8 cellular contexts compared by ENCODE assay signal in genomic region chr9:85941966-85942912, GRCh38. TPM values are rescaled to one million over a fixed set of nuclear protein-coding genes. Genes with fewer than 3 reads are reported as not detected.
DNase-seq lines count a peak whose midpoint lies in the region; ATAC-seq and TF ChIP-seq lines count a peak whose summit lies in the region.

No MANE protein-coding gene starts in this region.

- H3K9me3 ChIP-seq in PC-3 (ENCODE audit: low read length): no peaks in the 10 kb centered on the region
- H3K9me3 ChIP-seq in esophagus (ENCODE audit: control insufficient read depth in 2 of 2, insufficient read depth in 1 of 2, low read depth in 1 of 2, low read length in 1 of 2): no peaks in the 10 kb centered on the region
- H3K9me3 ChIP-seq in trophoblast cell (ENCODE audit: insufficient read depth, low read depth, low read length): no peaks in the 10 kb centered on the region

- H2BK120ac ChIP-seq in trophoblast cell (ENCODE audit: insufficient read depth, low read length, poor library complexity): no peak overlapping the region

- CTCF ChIA-PET in PC-3 (lab: Charles Lee): interaction anchor here (0.5 kb wide), 1 partner anchor 93 kb away, joined by 5 read pairs; no protein-coding TSS in a partner anchor

- H3K9me2 ChIP-seq in PC-3 (replicated peaks; ENCODE audit: low read length): no peaks in the 10 kb centered on the region

- 38 to 43% methylated on average over 8 of the region's 8 CpGs for WGBS in esophagus, 2 donors
- WGBS in trophoblast cell (ENCODE audit: extremely low coverage, insufficient coverage, insufficient read length): no CpG with 5 or more reads among the region's 8 CpGs

- H3K4me2 ChIP-seq in PC-3 (ENCODE audit: low read length) (peak overlapping the region; percentile 87), trophoblast cell (ENCODE audit: low read length) (peak overlapping the region; percentile 73)

- no peak overlapping the region for H2BK12ac ChIP-seq in trophoblast cell (ENCODE audit: low read length)

- TF ChIP-seq CTCF in PC-3 (conservative IDR thresholded peaks at IDR 0.05; ENCODE audit: low read depth, low read length): no peak

- DNase-seq in EH (ENCODE audit: low read depth) (peak; percentile 10), PC-3 (no peak), trophoblast cell (no peak), OCI-M2 (lab: John Stamatoyannopoulos, UW; ENCODE audit: unreplicated experiment) (no peak)
- DNase-seq in activated naive CD4-positive, alpha-beta T cell treated with Interleukin-2 at 50 U/mL for 16 hours: no peak

- H3K36me3 ChIP-seq in PC-3 (ENCODE audit: low read depth, low read length) (peaks cover 17% of the 10 kb centered on the region), esophagus (ENCODE audit: control insufficient read depth in 2 of 2, insufficient read depth in 2 of 2, low read length in 1 of 2) (peaks cover 0 to under 1% of the 10 kb centered on the region in 2 donors), trophoblast cell (ENCODE audit: control insufficient read depth in 1 of 2, insufficient read depth in 2 of 2, low read length in 2 of 2) (peaks cover 0 to 11% of the 10 kb centered on the region in 2 experiments)

- H3K27ac ChIP-seq in PC-3 (ENCODE audit: low read length) (no peak overlapping the region), esophagus (ENCODE audit: low read depth in 2 of 2, low read length in 1 of 2) (peak overlapping the region in 1 of 2 donors; percentile 97), trophoblast cell (ENCODE audit: low read depth, low read length) (peak overlapping the region; percentile 85)

- H3K9ac ChIP-seq in PC-3 (ENCODE audit: low read length) (peak overlapping the region; percentile 96), trophoblast cell (ENCODE audit: low read length) (peak overlapping the region; percentile 88)

- no peak overlapping the region for H3K18ac ChIP-seq in trophoblast cell (ENCODE audit: low read length)

- peak overlapping the region; percentile 96 for H3K4me3 ChIP-seq in PC-3 (ENCODE audit: low read length)
- peak overlapping the region; percentile 89 to 95 for H3K4me3 ChIP-seq in esophagus (ENCODE audit: low read depth in 1 of 2, low read length in 2 of 2)
- H3K4me3 ChIP-seq in trophoblast cell (ENCODE audit: low read depth, low read length): peak overlapping the region; percentile 98

- H3K23ac ChIP-seq in trophoblast cell (ENCODE audit: low read length): no peak overlapping the region

- no peak overlapping the region for H4K91ac ChIP-seq in trophoblast cell (ENCODE audit: low read depth, low read length)

- H4K20me1 ChIP-seq in PC-3 (ENCODE audit: low read length): no peaks in the 10 kb centered on the region

- ATAC-seq in PC-3: no peak
- no peak for ATAC-seq in GM18498 (IDR thresholded peaks at IDR 0.05; ENCODE audit: unreplicated experiment)
- ATAC-seq in HG03280 (IDR thresholded peaks at IDR 0.05; ENCODE audit: unreplicated experiment): no peak

- H3K14ac ChIP-seq in trophoblast cell (ENCODE audit: low read length): no peak overlapping the region

- no peak overlapping the region for H2BK5ac ChIP-seq in trophoblast cell (ENCODE audit: low read depth, low read length, poor library complexity)

- no peaks in the 10 kb centered on the region for H3K27me3 ChIP-seq in PC-3 (ENCODE audit: low read length)
- H3K27me3 ChIP-seq in esophagus (ENCODE audit: control insufficient read depth in 1 of 2, insufficient read depth in 2 of 2, low read length in 2 of 2): no peaks in the 10 kb centered on the region
- H3K27me3 ChIP-seq in trophoblast cell (ENCODE audit: insufficient read depth, low read length): no peaks in the 10 kb centered on the region

- H3K79me1 ChIP-seq in trophoblast cell (ENCODE audit: low read length): peaks cover 8% of the 10 kb centered on the region

- H3K79me2 ChIP-seq in PC-3 (ENCODE audit: low read length) (peaks cover 62% of the 10 kb centered on the region), trophoblast cell (ENCODE audit: control insufficient read depth, insufficient read depth, low read length, poor library complexity) (peaks cover 8% of the 10 kb centered on the region)

- no peak overlapping the region for H4K8ac ChIP-seq in trophoblast cell (ENCODE audit: low read depth, low read length)

- no TSS peak for BruUV-seq in PC-3 (replicated peaks; lab: Mats Ljungman, UMichigan)

- POLR2A ChIA-PET in PC-3 (lab: Charles Lee; ENCODE audit: unreplicated experiment): no interaction called here

- peak overlapping the region; percentile 91 for H4K12ac ChIP-seq in trophoblast cell (ENCODE audit: low read depth, low read length)

- no peak overlapping the region for H2AK5ac ChIP-seq in trophoblast cell (ENCODE audit: low read length)

- H3K4ac ChIP-seq in trophoblast cell (ENCODE audit: low read depth, low read length): peak overlapping the region; percentile 83

- H2AFZ ChIP-seq in PC-3 (ENCODE audit: low read length): peak overlapping the region; percentile 89
- H2AFZ ChIP-seq in trophoblast cell (ENCODE audit: insufficient read depth, low read length, poor library complexity): peak overlapping the region; percentile 97

- H3F3A ChIP-seq in PC-3 (ENCODE audit: low read length, unreplicated experiment): no peaks in the 10 kb centered on the region

- H3K4me1 ChIP-seq in PC-3 (ENCODE audit: insufficient read depth, low read length) (peaks cover 21% of the 10 kb centered on the region), esophagus (ENCODE audit: control insufficient read depth in 2 of 2, insufficient read depth in 2 of 2, low read length in 1 of 2) (no peaks in the 10 kb centered on the region), trophoblast cell (ENCODE audit: control insufficient read depth in 1 of 2, insufficient read depth in 2 of 2, low read length in 2 of 2) (no peaks in the 10 kb centered on the region)

- intact Hi-C loops in PC-3 (cut with micrococcal nuclease): loop anchor here (5.0 kb wide), 2 partner anchors 135 to 410 kb away; partner anchors contain the start of gene TUT7

RNA-seq across cellular contexts. Expression of gene NAA35, which starts 1.3 kb away (rescaled TPM):
- total RNA-seq in PC-3 (2014; rRNA removed): 12.2 and 14.6 TPM in 2 replicates
- 1 to 10 TPM; 4.0 to 9.5 TPM for polyA plus RNA-seq in esophagus
- polyA plus RNA-seq in trophoblast cell (2013): 29.7 and 30.0 TPM in 2 replicates
